15 cellular contexts compared by ENCODE assay signal in genomic region chr1:36408479-36408878, GRCh38. TPM values are rescaled to one million over a fixed set of nuclear protein-coding genes. Genes with fewer than 3 reads are reported as not detected.
DNase-seq lines count a peak whose midpoint lies in the region; ATAC-seq, FAIRE-seq and TF ChIP-seq lines count a peak whose summit lies in the region.
"Had no signal": no experiment of that assay in that cellular context is flagged by ENCODE, and none has a peak within 500 bp of the region (broad histone marks: within the 10 kb centered on the region; RNA-seq: fewer than 3 reads in every experiment).

No MANE protein-coding gene starts in this region.

- 89 to 100% methylated on average over 2 of the region's 2 CpGs for WGBS in mesodermal cell (ENCODE audit: insufficient coverage in 2 of 2), 2 experiments

- H3K4me3 Mint-ChIP-seq in activated T-helper 2 cell treated with anti-CD3 and anti-CD28 coated beads, Interferon-gamma antibody, Interleukin-2, Interleukin-4, amounts not matched to agents 10 μg/mL and 5 μg/mL and 100 μg/mL, durations not matched to agents 14 hours and 24 hours and 36 hours (ENCODE audit: low read depth) = no peak overlapping the region
- H3K4me3 Mint-ChIP-seq: nephron progenitor cell had no signal

- FAIRE-seq in bronchial epithelial cell (lab: Jason Lieb, UNC) = no peak
- FAIRE-seq: frontal cortex had no signal

- H3K27ac ChIP-seq in mesodermal cell (ENCODE audit: low read depth, low read length, severe bottlenecking) = peak overlapping the region; percentile 57
- H3K27ac ChIP-seq: lower lobe of right lung had no signal

- H3K27me3 ChIP-seq in bronchial epithelial cell (ENCODE audit: control insufficient read depth, insufficient read depth, low read length) = no peaks in the 10 kb centered on the region

- H3K4me1 ChIP-seq in mesodermal cell (ENCODE audit: control insufficient read depth, insufficient read depth, low read length, poor library complexity, severe bottlenecking) = peaks cover 7% of the 10 kb centered on the region
- H3K4me1 ChIP-seq: lower lobe of right lung had no signal

- no peak for ATAC-seq in stimulated activated naive CD8-positive, alpha-beta T cell treated with anti-CD3 and anti-CD28 coated beads, Interleukin-15, Interleukin-2, amounts not matched to agents 100 U/mL and 50 U/mL, for 24 hours
- ATAC-seq: lower lobe of right lung had no signal

- H3K4me3 ChIP-seq in bronchial epithelial cell (ENCODE audit: low read depth, low read length) (no peak overlapping the region), mesodermal cell (ENCODE audit: extremely low read depth, insufficient read depth, low read length, poor library complexity, severe bottlenecking) (no peak overlapping the region)
- H3K4me3 ChIP-seq: lower lobe of right lung had no signal

- H3K36me3 ChIP-seq in bronchial epithelial cell (ENCODE audit: control insufficient read depth, insufficient read depth, low read length) = no peaks in the 10 kb centered on the region
- H3K36me3 ChIP-seq in mesodermal cell (ENCODE audit: control insufficient read depth, insufficient read depth, low read length) = no peaks in the 10 kb centered on the region

- H3K4me1 Mint-ChIP-seq in activated T-helper 2 cell treated with anti-CD3 and anti-CD28 coated beads, Interferon-gamma antibody, Interleukin-2, Interleukin-4, amounts not matched to agents 10 μg/mL and 5 μg/mL and 100 μg/mL, durations not matched to agents 14 hours and 24 hours and 36 hours (ENCODE audit: low read depth) = peaks cover 15% of the 10 kb centered on the region

- DNase-seq in ELR (ENCODE audit: low read depth) (peak; percentile 81), SK-N-DZ (ENCODE audit: low spot score) (peak; percentile 53), bronchial epithelial cell (ENCODE audit: low read depth) (peak; percentile 3), RPMI8226 (no peak)
- DNase-seq in activated effector memory CD4-positive, alpha-beta T cell treated with anti-CD3 and anti-CD28 coated beads, Interleukin-2, amount 50 U/mL, for 16 hours = no peak
- no peak for DNase-seq in activated T-helper 2 cell treated with anti-CD3 and anti-CD28 coated beads, Interferon-gamma antibody, Interleukin-2, Interleukin-4, amounts not matched to agents 10 μg/mL and 5 μg/mL and 100 μg/mL, durations not matched to agents 14 hours and 24 hours and 36 hours (ENCODE audit: low spot score)
- no peak for DNase-seq in stimulated activated naive CD8-positive, alpha-beta T cell treated with anti-CD3 and anti-CD28 coated beads, Interleukin-15, Interleukin-2, amounts not matched to agents 100 U/mL and 50 U/mL, for 24 hours
- DNase-seq: activated CD4-positive, alpha-beta T cell treated with anti-CD3 and anti-CD28 coated beads, Interleukin-2, amount 50 U/mL, for 48 hours; KG1; lower lobe of right lung; NCI-H1417 treated with DMSO at 0.1 percent for 48 hours; NCI-H2227 treated with DMSO at 0.1 percent for 48 hours; nephron progenitor cell had no signal

- no peaks in the 10 kb centered on the region for H3K27me3 Mint-ChIP-seq in activated T-helper 2 cell treated with anti-CD3 and anti-CD28 coated beads, Interferon-gamma antibody, Interleukin-2, Interleukin-4, amounts not matched to agents 10 μg/mL and 5 μg/mL and 100 μg/mL, durations not matched to agents 14 hours and 24 hours and 36 hours (ENCODE audit: low read depth)

- intact Hi-C loops in activated T-helper 2 cell treated with anti-CD3 and anti-CD28 coated beads, Interferon-gamma antibody, Interleukin-2, Interleukin-4, amounts not matched to agents 10 μg/mL and 5 μg/mL and 100 μg/mL, durations not matched to agents 14 hours and 24 hours and 36 hours (cut with micrococcal nuclease) = no loop called here

- peaks cover 5% of the 10 kb centered on the region for H3K9me3 Mint-ChIP-seq in activated T-helper 2 cell treated with anti-CD3 and anti-CD28 coated beads, Interferon-gamma antibody, Interleukin-2, Interleukin-4, amounts not matched to agents 10 μg/mL and 5 μg/mL and 100 μg/mL, durations not matched to agents 14 hours and 24 hours and 36 hours

- no peak overlapping the region for H3K27ac Mint-ChIP-seq in activated T-helper 2 cell treated with anti-CD3 and anti-CD28 coated beads, Interferon-gamma antibody, Interleukin-2, Interleukin-4, amounts not matched to agents 10 μg/mL and 5 μg/mL and 100 μg/mL, durations not matched to agents 14 hours and 24 hours and 36 hours
- H3K27ac Mint-ChIP-seq: nephron progenitor cell had no signal

- no peak for TF ChIP-seq CTCF in bronchial epithelial cell (IDR thresholded peaks at IDR 0.05; ENCODE audit: insufficient read depth, low read length, severe bottlenecking)

- H3K9me3 ChIP-seq in mesodermal cell (ENCODE audit: control insufficient read depth, low read length) = no peaks in the 10 kb centered on the region
- H3K9me3 ChIP-seq: lower lobe of right lung had no signal

- H3K36me3 Mint-ChIP-seq in activated T-helper 2 cell treated with anti-CD3 and anti-CD28 coated beads, Interferon-gamma antibody, Interleukin-2, Interleukin-4, amounts not matched to agents 10 μg/mL and 5 μg/mL and 100 μg/mL, durations not matched to agents 14 hours and 24 hours and 36 hours (ENCODE audit: low read depth) = peaks cover 4% of the 10 kb centered on the region

RNA-seq across cellular contexts. Expression of gene LSM10, which starts 10.8 kb away (rescaled TPM):
- polyA plus RNA-seq in SK-N-DZ (2014; cell fraction: cytosol; rRNA removed) = 3.0 and 7.0 TPM in 2 replicates
- polyA plus RNA-seq in SK-N-DZ (2014; cell fraction: nucleus; rRNA removed) = 0.71 and 7.9 TPM in 2 replicates
- 7.6 and 11.5 TPM in 2 replicates for total RNA-seq in bronchial epithelial cell
- 39.4 TPM for polyA plus RNA-seq in mesodermal cell (2013, experiment 1 of 2)
- 36.1 TPM for polyA plus RNA-seq in mesodermal cell (2013, experiment 2 of 2)
- total RNA-seq in activated T-helper 2 cell treated with anti-CD3 and anti-CD28 coated beads, Interferon-gamma antibody, Interleukin-2, Interleukin-4, amounts not matched to agents 10 μg/mL and 5 μg/mL and 100 μg/mL, durations not matched to agents 14 hours and 24 hours and 36 hours = 48.4 and 55.3 TPM in 2 replicates

RNA-seq across cellular contexts. Expression of gene STK40, which starts 22.8 kb away (rescaled TPM):
- polyA plus RNA-seq in SK-N-DZ (2014; cell fraction: cytosol; rRNA removed) = 10.9 and 14.0 TPM in 2 replicates
- 7.0 and 8.6 TPM in 2 replicates for polyA plus RNA-seq in SK-N-DZ (2014; cell fraction: nucleus; rRNA removed)
- 9.0 and 12.3 TPM in 2 replicates for total RNA-seq in bronchial epithelial cell
- polyA plus RNA-seq in mesodermal cell (2013, experiment 1 of 2) = 40.0 TPM
- 35.6 TPM for polyA plus RNA-seq in mesodermal cell (2013, experiment 2 of 2)
- 41.3 and 42.4 TPM in 2 replicates for total RNA-seq in activated T-helper 2 cell treated with anti-CD3 and anti-CD28 coated beads, Interferon-gamma antibody, Interleukin-2, Interleukin-4, amounts not matched to agents 10 μg/mL and 5 μg/mL and 100 μg/mL, durations not matched to agents 14 hours and 24 hours and 36 hours

RNA-seq across cellular contexts. Expression of gene OSCP1, which starts 41.8 kb away (rescaled TPM):
- polyA plus RNA-seq in SK-N-DZ (2014; cell fraction: cytosol; rRNA removed) = 3.3 and 3.6 TPM in 2 replicates
- polyA plus RNA-seq in SK-N-DZ (2014; cell fraction: nucleus; rRNA removed) = 1.4 and 2.3 TPM in 2 replicates
- total RNA-seq in bronchial epithelial cell = 3.7 and 8.8 TPM in 2 replicates
- 10.8 TPM for polyA plus RNA-seq in mesodermal cell (2013, experiment 1 of 2)
- polyA plus RNA-seq in mesodermal cell (2013, experiment 2 of 2) = 8.5 TPM
- 0.59 and 1.2 TPM in 2 replicates for total RNA-seq in activated T-helper 2 cell treated with anti-CD3 and anti-CD28 coated beads, Interferon-gamma antibody, Interleukin-2, Interleukin-4, amounts not matched to agents 10 μg/mL and 5 μg/mL and 100 μg/mL, durations not matched to agents 14 hours and 24 hours and 36 hours

RNA-seq across cellular contexts. Expression of gene MRPS15, which starts 55.7 kb away (rescaled TPM):
- 93.0 and 102 TPM in 2 replicates for polyA plus RNA-seq in SK-N-DZ (2014; cell fraction: cytosol; rRNA removed)
- 67.5 and 70.6 TPM in 2 replicates for polyA plus RNA-seq in SK-N-DZ (2014; cell fraction: nucleus; rRNA removed)
- total RNA-seq in bronchial epithelial cell = 64.5 and 81.0 TPM in 2 replicates
- 122 TPM for polyA plus RNA-seq in mesodermal cell (2013, experiment 1 of 2)
- polyA plus RNA-seq in mesodermal cell (2013, experiment 2 of 2) = 133 TPM
- total RNA-seq in activated T-helper 2 cell treated with anti-CD3 and anti-CD28 coated beads, Interferon-gamma antibody, Interleukin-2, Interleukin-4, amounts not matched to agents 10 μg/mL and 5 μg/mL and 100 μg/mL, durations not matched to agents 14 hours and 24 hours and 36 hours = 117 and 123 TPM in 2 replicates

Comparison
In these comparisons a context has a peak if more than half of its experiments do, and no peak if none do; other contexts are left out.
1. DNase-seq: peak in ELR (single experiment), SK-N-DZ (single experiment) and bronchial epithelial cell (single experiment); none in activated effector memory CD4-positive, alpha-beta T cell treated with anti-CD3 and anti-CD28 coated beads, Interleukin-2, amount 50 U/mL, for 16 hours (single experiment), activated T-helper 2 cell treated with anti-CD3 and anti-CD28 coated beads, Interferon-gamma antibody, Interleukin-2, Interleukin-4, amounts not matched to agents 10 μg/mL and 5 μg/mL and 100 μg/mL, durations not matched to agents 14 hours and 24 hours and 36 hours (single experiment), RPMI8226 (single experiment) and stimulated activated naive CD8-positive, alpha-beta T cell treated with anti-CD3 and anti-CD28 coated beads, Interleukin-15, Interleukin-2, amounts not matched to agents 100 U/mL and 50 U/mL, for 24 hours (single experiment).